Comparison of ENCODE assay signal across 8 cellular contexts in the genomic region with DNA sequence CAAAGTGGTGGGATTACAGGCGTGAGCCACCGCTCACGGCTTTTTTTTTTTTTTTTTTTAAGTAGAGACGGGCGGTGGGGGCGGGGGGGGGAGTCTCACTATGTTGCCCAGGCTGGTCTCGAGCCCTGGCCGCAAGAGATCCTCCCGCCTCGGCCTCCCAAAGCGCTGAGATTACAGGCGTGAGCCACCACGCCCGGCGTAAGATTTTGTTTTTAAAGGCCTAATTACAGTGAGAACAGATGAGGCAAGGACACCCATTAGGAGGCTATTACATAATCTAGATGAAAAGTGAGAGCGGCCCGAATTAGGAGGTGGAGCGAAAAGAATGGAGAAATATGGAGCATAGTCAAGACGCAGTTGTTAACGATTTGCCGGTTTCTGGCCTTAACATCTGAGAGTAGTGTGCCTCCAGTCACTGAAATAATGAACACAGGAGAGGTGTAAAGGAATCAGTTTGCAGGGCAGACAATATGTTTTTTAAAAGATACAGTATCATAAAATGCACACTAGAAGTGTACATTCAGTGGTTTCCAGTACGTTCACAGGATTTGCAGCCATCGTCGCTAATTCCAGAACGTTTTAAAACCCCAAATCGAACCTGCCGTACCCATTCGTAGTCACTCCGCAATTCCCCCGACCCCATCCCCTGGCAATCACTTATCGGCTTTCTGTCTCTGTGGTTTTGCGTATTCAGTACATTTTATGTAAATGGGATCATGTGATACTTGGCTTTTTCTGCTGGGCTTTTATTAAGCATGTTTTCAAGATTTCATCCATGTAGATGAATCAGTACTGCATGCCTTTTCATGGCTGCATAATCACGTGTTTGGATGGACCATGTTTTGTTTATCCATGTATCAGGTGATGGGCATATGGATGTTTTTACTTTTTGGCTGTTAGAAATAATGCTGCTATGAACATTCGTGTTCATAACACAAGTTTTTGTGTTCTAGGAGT.
DNase-seq lines count a peak whose midpoint lies in the region; ATAC-seq and TF ChIP-seq lines count a peak whose summit lies in the region.

No MANE protein-coding gene starts in this region.

- no peak for TF ChIP-seq CTCF in WERI-Rb-1 (IDR thresholded peaks at IDR 0.05; ENCODE audit: low read depth, low read length)

- H3K9me3 ChIP-seq in WERI-Rb-1 (ENCODE audit: severe bottlenecking) (no peaks in the 10 kb centered on the region), iPS-15b (ENCODE audit: control insufficient read depth, insufficient read depth, low read length) (no peaks in the 10 kb centered on the region)

- ATAC-seq in stimulated activated naive B cell treated with anti-CD40 and anti-IgM and Interleukin-4, amounts not matched to agents 10 μg/mL and 1 μg/mL and 100 μg/mL, for 72 hours (replicated peaks), result no peak
- no peak for ATAC-seq in HG03439 (IDR thresholded peaks at IDR 0.05; ENCODE audit: unreplicated experiment)

- H3K36me3 ChIP-seq in WERI-Rb-1, result peaks cover 4% of the 10 kb centered on the region; the same call in 1 of the 2 replicates
- no peaks in the 10 kb centered on the region for H3K36me3 ChIP-seq in iPS-15b (ENCODE audit: control insufficient read depth, insufficient read depth, low read length)

- peak overlapping the region; percentile 70 for H3K27ac Mint-ChIP-seq in T-helper 2 cell treated with Interferon-gamma antibody and Interleukin-4, amounts not matched to agents 5 μg/mL and 100 μg/mL, for 36 hours
- H3K27ac Mint-ChIP-seq in stimulated activated naive B cell treated with anti-CD40 and anti-IgM and Interleukin-4, amounts not matched to agents 10 μg/mL and 1 μg/mL and 100 μg/mL, for 72 hours, result peak overlapping the region; percentile 59

- peaks cover 48% of the 10 kb centered on the region for H3K4me1 Mint-ChIP-seq in T-helper 2 cell treated with Interferon-gamma antibody and Interleukin-4, amounts not matched to agents 5 μg/mL and 100 μg/mL, for 36 hours (ENCODE audit: low read depth)
- H3K4me1 Mint-ChIP-seq in stimulated activated naive B cell treated with anti-CD40 and anti-IgM and Interleukin-4, amounts not matched to agents 10 μg/mL and 1 μg/mL and 100 μg/mL, for 72 hours, result peaks cover 26 to 54% of the 10 kb centered on the region in 2 donors

- no peak for DNase-seq in T-helper 2 cell treated with Interferon-gamma antibody and Interleukin-4, amounts not matched to agents 5 μg/mL and 100 μg/mL, for 36 hours (ENCODE audit: low spot score)
- no peak for DNase-seq in T-helper 2 cell
- DNase-seq in WERI-Rb-1, result no peak
- no peak for DNase-seq in stimulated activated naive B cell treated with anti-CD40 and anti-IgM and Interleukin-4, amounts not matched to agents 10 μg/mL and 1 μg/mL and 100 μg/mL, for 72 hours
- no peak for DNase-seq in DMS 273 (lab: John Stamatoyannopoulos, UW; ENCODE audit: unreplicated experiment)
- no peak for DNase-seq in NCI-H1417 (lab: John Stamatoyannopoulos, UW)

- H3K36me3 Mint-ChIP-seq in T-helper 2 cell treated with Interferon-gamma antibody and Interleukin-4, amounts not matched to agents 5 μg/mL and 100 μg/mL, for 36 hours (ENCODE audit: low read depth), result peaks cover 42% of the 10 kb centered on the region
- H3K36me3 Mint-ChIP-seq in stimulated activated naive B cell treated with anti-CD40 and anti-IgM and Interleukin-4, amounts not matched to agents 10 μg/mL and 1 μg/mL and 100 μg/mL, for 72 hours, result peaks cover 19 to 23% of the 10 kb centered on the region in 2 donors

- H3K27me3 Mint-ChIP-seq in T-helper 2 cell treated with Interferon-gamma antibody and Interleukin-4, amounts not matched to agents 5 μg/mL and 100 μg/mL, for 36 hours (ENCODE audit: low read depth), result no peaks in the 10 kb centered on the region
- no peaks in the 10 kb centered on the region for H3K27me3 Mint-ChIP-seq in stimulated activated naive B cell treated with anti-CD40 and anti-IgM and Interleukin-4, amounts not matched to agents 10 μg/mL and 1 μg/mL and 100 μg/mL, for 72 hours

- H3K9ac ChIP-seq in iPS-15b (ENCODE audit: low read depth, low read length), result no peak overlapping the region

- peak overlapping the region; percentile 96 for H3K4me3 Mint-ChIP-seq in T-helper 2 cell treated with Interferon-gamma antibody and Interleukin-4, amounts not matched to agents 5 μg/mL and 100 μg/mL, for 36 hours
- peak overlapping the region; percentile 100 for H3K4me3 Mint-ChIP-seq in stimulated activated naive B cell treated with anti-CD40 and anti-IgM and Interleukin-4, amounts not matched to agents 10 μg/mL and 1 μg/mL and 100 μg/mL, for 72 hours

- H3K4me3 ChIP-seq in WERI-Rb-1 (ENCODE audit: low read depth, low read length), result peak overlapping the region; percentile 85
- peak overlapping the region; percentile 98 for H3K4me3 ChIP-seq in iPS-15b (ENCODE audit: low read depth, low read length)

- H3K27ac ChIP-seq in WERI-Rb-1, result no peak overlapping the region

- H3K9me3 Mint-ChIP-seq in T-helper 2 cell treated with Interferon-gamma antibody and Interleukin-4, amounts not matched to agents 5 μg/mL and 100 μg/mL, for 36 hours, result no peaks in the 10 kb centered on the region
- no peaks in the 10 kb centered on the region for H3K9me3 Mint-ChIP-seq in stimulated activated naive B cell treated with anti-CD40 and anti-IgM and Interleukin-4, amounts not matched to agents 10 μg/mL and 1 μg/mL and 100 μg/mL, for 72 hours

- H3K27me3 ChIP-seq in WERI-Rb-1 (ENCODE audit: insufficient read depth, low read depth, severe bottlenecking) (no peaks in the 10 kb centered on the region), iPS-15b (ENCODE audit: control insufficient read depth, insufficient read depth, low read length) (no peaks in the 10 kb centered on the region)

- H3K4me1 ChIP-seq in iPS-15b (ENCODE audit: control insufficient read depth, insufficient read depth, low read length), result peaks cover 8% of the 10 kb centered on the region
